14 cellular contexts compared by ENCODE assay signal in genomic region chr15:62770752-62771151, GRCh38.
DNase-seq lines count a peak whose midpoint lies in the region; ATAC-seq and TF ChIP-seq lines count a peak whose summit lies in the region.
"Had no signal": no experiment of that assay in that cellular context is flagged by ENCODE, and none has a peak within 500 bp of the region (broad histone marks: within the 10 kb centered on the region; RNA-seq: fewer than 3 reads in every experiment).

No MANE protein-coding gene starts in this region.

- H3K27me3 Mint-ChIP-seq in MCF 10A (ENCODE audit: insufficient read depth, unreplicated experiment): no peaks in the 10 kb centered on the region
- H3K27me3 Mint-ChIP-seq: activated CD8-positive, alpha-beta T cell treated with anti-CD3 and anti-CD28 coated beads for 36 hours; activated naive CD4-positive, alpha-beta T cell treated with anti-CD3 and anti-CD28 coated beads, Interleukin-2, amount 50 U/mL, for 24 hours; naive thymus-derived CD4-positive, alpha-beta T cell had no signal

- H3K9ac ChIP-seq in skeletal muscle tissue (ENCODE audit: low read depth in 1 of 3, low read length in 3 of 3): no peak overlapping the region

- no peaks in the 10 kb centered on the region for H3K27me3 ChIP-seq in breast epithelium
- H3K27me3 ChIP-seq in RWPE2 (ENCODE audit: insufficient read depth, poor library complexity, severe bottlenecking): no peaks in the 10 kb centered on the region
- H3K27me3 ChIP-seq in skeletal muscle tissue (ENCODE audit: control insufficient read depth in 3 of 3, insufficient read depth in 3 of 3, low read length in 3 of 3): no peaks in the 10 kb centered on the region

- no peaks in the 10 kb centered on the region for H3K4me1 ChIP-seq in breast epithelium
- H3K4me1 ChIP-seq in RWPE2 (ENCODE audit: insufficient read depth, poor library complexity, severe bottlenecking): peaks cover 28% of the 10 kb centered on the region
- peaks cover 12 to 16% (median 13%) of the 10 kb centered on the region in 3 donors for H3K4me1 ChIP-seq in skeletal muscle tissue (ENCODE audit: control insufficient read depth in 3 of 3, insufficient read depth in 3 of 3, low read length in 3 of 3)
- H3K4me1 ChIP-seq: A549 had no signal

- DNase-seq in MCF 10A (ENCODE audit: unreplicated experiment) (peak; percentile 76), breast epithelium (ENCODE audit: low spot score in 2 of 2) (no peak), RWPE2 (ENCODE audit: low spot score) (peak; percentile 95), fibroblast of pulmonary artery (ENCODE audit: low read depth) (peak; percentile 57), DMS53 (lab: John Stamatoyannopoulos, UW) (no peak), NCI-H446 (lab: John Stamatoyannopoulos, UW) (no peak), HuH-7 (ENCODE audit: low spot score) (no peak)
- DNase-seq: activated CD8-positive, alpha-beta T cell treated with anti-CD3 and anti-CD28 coated beads for 36 hours; effector CD4-positive, alpha-beta T cell; naive thymus-derived CD4-positive, alpha-beta T cell; NCI-H1417 had no signal

- intact Hi-C loops in MCF 10A (cut with micrococcal nuclease) (no loop called here), breast epithelium (cut with DNase I; ENCODE audit: low total_unique reads) (no loop called here)

- peak overlapping the region; percentile 33 for H3K27ac Mint-ChIP-seq in MCF 10A (ENCODE audit: low read depth, unreplicated experiment)
- H3K27ac Mint-ChIP-seq: activated CD8-positive, alpha-beta T cell treated with anti-CD3 and anti-CD28 coated beads for 36 hours; activated naive CD4-positive, alpha-beta T cell treated with anti-CD3 and anti-CD28 coated beads, Interleukin-2, amount 50 U/mL, for 24 hours; naive thymus-derived CD4-positive, alpha-beta T cell had no signal

- peak; percentile 75 for ATAC-seq in RWPE2 (ENCODE audit: low read depth)
- ATAC-seq: activated CD8-positive, alpha-beta T cell treated with anti-CD3 and anti-CD28 coated beads for 36 hours; naive thymus-derived CD4-positive, alpha-beta T cell had no signal

- H3K9me3 ChIP-seq in breast epithelium (no peaks in the 10 kb centered on the region), RWPE2 (ENCODE audit: severe bottlenecking) (no peaks in the 10 kb centered on the region), skeletal muscle tissue (ENCODE audit: control insufficient read depth in 3 of 3, low read length in 3 of 3) (no peaks in the 10 kb centered on the region)
- H3K9me3 ChIP-seq: A549 had no signal

- POLR2A ChIA-PET in MCF 10A (lab: Yijun Ruan, JAX): interaction anchor here (1.4 to 2.6 kb wide), 2 partner anchors 12 to 28 kb away, joined by 3 to 11 read pairs; no protein-coding TSS in a partner anchor

- no peak overlapping the region for H3K4me3 Mint-ChIP-seq in MCF 10A (ENCODE audit: unreplicated experiment)
- H3K4me3 Mint-ChIP-seq: activated CD8-positive, alpha-beta T cell treated with anti-CD3 and anti-CD28 coated beads for 36 hours; activated naive CD4-positive, alpha-beta T cell treated with anti-CD3 and anti-CD28 coated beads, Interleukin-2, amount 50 U/mL, for 24 hours; naive thymus-derived CD4-positive, alpha-beta T cell had no signal

- H3K4me3 ChIP-seq in breast epithelium (no peak overlapping the region), RWPE2 (ENCODE audit: severe bottlenecking) (no peak overlapping the region), fibroblast of pulmonary artery (replicated peaks; ENCODE audit: low read depth, low read length) (no peak overlapping the region), skeletal muscle tissue (ENCODE audit: low read length in 3 of 3) (no peak overlapping the region)
- H3K4me3 ChIP-seq: A549 had no signal

- no peaks in the 10 kb centered on the region for H3K36me3 ChIP-seq in breast epithelium
- no peaks in the 10 kb centered on the region for H3K36me3 ChIP-seq in RWPE2 (ENCODE audit: low read depth)
- peaks cover 2 to 51% (median 24%) of the 10 kb centered on the region in 3 donors for H3K36me3 ChIP-seq in skeletal muscle tissue (ENCODE audit: control insufficient read depth in 3 of 3, insufficient read depth in 3 of 3, low read length in 3 of 3)

- H3K27ac ChIP-seq in breast epithelium (no peak overlapping the region), RWPE2 (ENCODE audit: poor library complexity, severe bottlenecking) (peak overlapping the region; percentile 76), skeletal muscle tissue (ENCODE audit: low read depth, low read length) (peak overlapping the region; percentile 71)
- H3K27ac ChIP-seq: A549 had no signal

- H3K9me3 Mint-ChIP-seq in MCF 10A (ENCODE audit: unreplicated experiment): no peaks in the 10 kb centered on the region
- H3K9me3 Mint-ChIP-seq: activated CD8-positive, alpha-beta T cell treated with anti-CD3 and anti-CD28 coated beads for 36 hours; activated naive CD4-positive, alpha-beta T cell treated with anti-CD3 and anti-CD28 coated beads, Interleukin-2, amount 50 U/mL, for 24 hours had no signal

- peaks cover 18% of the 10 kb centered on the region for H3K4me1 Mint-ChIP-seq in MCF 10A (ENCODE audit: insufficient read depth, unreplicated experiment)
- H3K4me1 Mint-ChIP-seq: activated naive CD4-positive, alpha-beta T cell treated with anti-CD3 and anti-CD28 coated beads, Interleukin-2, amount 50 U/mL, for 24 hours; naive thymus-derived CD4-positive, alpha-beta T cell had no signal

- BruUV-seq in MCF 10A (replicated peaks; lab: Mats Ljungman, UMichigan): no TSS peak

- TF ChIP-seq POLR2A in breast epithelium (IDR thresholded peaks at IDR 0.05): no peak

- H3K36me3 Mint-ChIP-seq in MCF 10A (ENCODE audit: insufficient read depth, unreplicated experiment): peaks cover 23% of the 10 kb centered on the region
- H3K36me3 Mint-ChIP-seq: activated naive CD4-positive, alpha-beta T cell treated with anti-CD3 and anti-CD28 coated beads, Interleukin-2, amount 50 U/mL, for 24 hours; naive thymus-derived CD4-positive, alpha-beta T cell had no signal

- TF ChIP-seq CTCF in MCF 10A (IDR thresholded peaks at IDR 0.05; ENCODE audit: unreplicated experiment) (no peak), breast epithelium (IDR thresholded peaks at IDR 0.05) (no peak), RWPE2 (IDR thresholded peaks at IDR 0.05; ENCODE audit: poor library complexity, severe bottlenecking) (peak; percentile 8), fibroblast of pulmonary artery (IDR thresholded peaks at IDR 0.05; ENCODE audit: low read length, missing control alignments) (no peak)

- CTCF ChIA-PET in MCF 10A (lab: Yijun Ruan, JAX): interaction anchor here (1.0 to 1.5 kb wide), 3 partner anchors 28 to 323 kb away, joined by 3 to 5 read pairs (median 5); no protein-coding TSS in a partner anchor

Comparison
In these comparisons a context has a peak if more than half of its experiments do, and no peak if none do; other contexts are left out.
1. DNase-seq: peak in MCF 10A (single experiment), RWPE2 (single experiment) and fibroblast of pulmonary artery (single experiment); none in breast epithelium (0 of 2), DMS53 (single experiment), NCI-H446 (0 of 2) and HuH-7 (single experiment).
2. H3K27ac ChIP-seq: peak in RWPE2 (single experiment) and skeletal muscle tissue (single experiment); none in breast epithelium (0 of 2).